13 cellular contexts compared by ENCODE assay signal in the genomic region with DNA sequence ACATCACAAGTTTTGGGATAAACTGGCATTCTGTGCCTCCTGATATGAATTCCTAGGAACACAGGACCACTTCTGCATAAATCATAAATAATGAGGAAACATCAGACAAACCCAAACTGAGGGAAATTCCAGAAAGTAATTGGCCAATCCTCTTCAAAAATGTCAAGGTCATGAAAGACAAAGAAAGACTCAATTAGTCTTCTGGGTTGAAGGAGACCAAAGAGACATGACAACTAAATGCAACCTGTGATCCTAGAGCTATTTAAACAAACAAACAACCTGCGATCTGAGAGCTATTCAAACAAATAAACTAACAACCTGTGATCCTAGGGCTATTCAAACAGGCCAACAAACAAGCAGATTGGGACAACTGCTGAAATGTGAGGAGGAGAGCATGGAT.
DNase-seq lines count a peak whose midpoint lies in the region; ATAC-seq and TF ChIP-seq lines count a peak whose summit lies in the region.
"Had no signal": no experiment of that assay in that cellular context is flagged by ENCODE, and none has a peak within 500 bp of the region (broad histone marks: within the 10 kb centered on the region; RNA-seq: fewer than 3 reads in every experiment).

No MANE protein-coding gene starts in this region.

- no peaks in the 10 kb centered on the region for H3K9me3 ChIP-seq in neutrophil
- H3K9me3 ChIP-seq: A549, BE2C, HAP-1 had no signal

- intact Hi-C loops in CD14-positive monocyte (cut with micrococcal nuclease): no loop called here

- peak overlapping the region; percentile 89 for H3K27ac ChIP-seq in neutrophil
- H3K27ac ChIP-seq: A549, C4-2B had no signal

- no peak for DNase-seq in CD14-positive monocyte (ENCODE audit: low spot score)
- peak; percentile 57 for DNase-seq in CD1c-positive myeloid dendritic cell (ENCODE audit: extremely low spot score)
- DNase-seq in amniotic epithelial cell (ENCODE audit: low read depth): peak; percentile 18
- DNase-seq: BE2C, DMS53, GF-D8 had no signal

- H3K27me3 ChIP-seq in neutrophil: no peaks in the 10 kb centered on the region
- H3K27me3 ChIP-seq: BE2C had no signal

- no peak overlapping the region for H3K4me3 Mint-ChIP-seq in CD14-positive monocyte

- TF ChIP-seq CTCF in CD14-positive monocyte (IDR thresholded peaks at IDR 0.05): no peak
- TF ChIP-seq CTCF in neutrophil (IDR thresholded peaks at IDR 0.05): no peak

- H3K36me3 Mint-ChIP-seq in CD14-positive monocyte: peaks cover 36 to 41% of the 10 kb centered on the region in 2 donors

- ATAC-seq in HG02885 (IDR thresholded peaks at IDR 0.05; ENCODE audit: poor library complexity, unreplicated experiment): no peak
- ATAC-seq in HG03378 (IDR thresholded peaks at IDR 0.05; ENCODE audit: unreplicated experiment): no peak
- no peak for ATAC-seq in GM21786 (IDR thresholded peaks at IDR 0.05; ENCODE audit: unreplicated experiment)
- ATAC-seq: A549 had no signal

- peaks cover 45% of the 10 kb centered on the region for H3K4me1 Mint-ChIP-seq in CD14-positive monocyte

- H3K27ac Mint-ChIP-seq in CD14-positive monocyte: peak overlapping the region in 6 of 7 donors; percentile 43 to 86 (median 68)

- H3K4me3 ChIP-seq in neutrophil (ENCODE audit: low read depth in 1 of 2, low read length in 1 of 2): peak overlapping the region in 1 of 2 experiments; percentile 23
- H3K4me3 ChIP-seq: A549, HAP-1 had no signal

- peaks cover 0 to 2% (median 0%) of the 10 kb centered on the region in 3 donors for H3K27me3 Mint-ChIP-seq in CD14-positive monocyte (ENCODE audit: low read depth in 3 of 3)

- H3K4me1 ChIP-seq in neutrophil (ENCODE audit: control insufficient read depth in 1 of 2, insufficient read depth in 1 of 2, low read depth in 1 of 2, low read length in 1 of 2): peaks cover 73 to 80% of the 10 kb centered on the region in 2 experiments
- H3K4me1 ChIP-seq: A549, BE2C, HAP-1 had no signal

- H3K36me3 ChIP-seq in neutrophil: no peaks in the 10 kb centered on the region
- H3K36me3 ChIP-seq: BE2C, HAP-1 had no signal

- H3K9me3 Mint-ChIP-seq in CD14-positive monocyte: peaks cover 0 to 2% (median 0%) of the 10 kb centered on the region in 7 donors
